In genomic region chr9:131530930-131531832, GRCh38 we compare ENCODE assay signal across 8 cellular contexts. TPM values are rescaled to one million over a fixed set of nuclear protein-coding genes. Genes with fewer than 3 reads are reported as not detected.
DNase-seq lines count a peak whose midpoint lies in the region; ATAC-seq, FAIRE-seq and TF ChIP-seq lines count a peak whose summit lies in the region.

TSS of gene UCK1 (minus strand) at chr9:131531263. CDS start at chr9:131531174, 89 bp downstream.

- CTCF ChIA-PET in mammary epithelial cell (lab: Charles Lee; ENCODE audit: low non-redundant PET): interaction anchor here (0.6 to 0.7 kb wide), 2 partner anchors 133 to 182 kb away, joined by 3 to 5 read pairs; no protein-coding TSS in a partner anchor

- WGBS in mammary epithelial cell (ENCODE audit: low coverage, missing lambda C conversion rate): 42% methylated on average over 12 of the region's 101 CpGs
- 9 to 28% (median 12%) methylated on average over 36 to 101 of the region's 101 CpGs for WGBS in small intestine, 3 donors

- TF ChIP-seq CTCF in WI38 (IDR thresholded peaks at IDR 0.05; ENCODE audit: low read depth, low read length): no peak
- no peak for TF ChIP-seq CTCF in mammary epithelial cell (conservative IDR thresholded peaks at IDR 0.05 in 1 of 2, IDR thresholded peaks at IDR 0.05 in 1 of 2; ENCODE audit: extremely low read depth in 1 of 2, insufficient read depth in 1 of 2, low read depth in 1 of 2, low read length in 2 of 2)

- H3K9me3 ChIP-seq in mammary epithelial cell (replicated peaks; ENCODE audit: insufficient read depth, low read length) (no peaks in the 10 kb centered on the region), small intestine (ENCODE audit: control insufficient read depth, low read depth) (no peaks in the 10 kb centered on the region)

- dilution Hi-C loops in mammary epithelial cell (cut with HindIII; ENCODE audit: low sequenced_read_pairs): no loop called here

- H3K4me1 ChIP-seq in mammary epithelial cell (ENCODE audit: insufficient read depth, low read length) (peaks cover 15% of the 10 kb centered on the region), small intestine (ENCODE audit: control insufficient read depth in 2 of 2, insufficient read depth in 1 of 2, low read depth in 1 of 2, low read length in 1 of 2) (no peaks in the 10 kb centered on the region)

- peak; percentile 51 for DNase-seq in A172 (ENCODE audit: low spot score)
- peak; percentile 81 for DNase-seq in NCI-H2196 (lab: John Stamatoyannopoulos, UW; ENCODE audit: unreplicated experiment)
- DNase-seq in mammary epithelial cell: peak; percentile 69
- DNase-seq in iPS-NIHi11 (ENCODE audit: low spot score): peak; percentile 99
- DNase-seq in small intestine: peak; percentile 77

- peak within 1 kb of the TSS; percentile 95 for H2AFZ ChIP-seq in mammary epithelial cell (ENCODE audit: low read depth, low read length)

- H3K4me3 ChIP-seq in WI38 (ENCODE audit: low read depth, low read length) (peak within 1 kb of the TSS; percentile 77), mammary epithelial cell (replicated peaks in 1 of 3; ENCODE audit: insufficient read depth in 1 of 3, low read depth in 2 of 3, low read length in 3 of 3) (peak within 1 kb of the TSS; percentile 63 to 90 (median 87)), small intestine (ENCODE audit: low read depth in 1 of 2, low read length in 2 of 2) (peak within 1 kb of the TSS; percentile 91 to 98)

- H3K79me2 ChIP-seq in mammary epithelial cell (ENCODE audit: insufficient read depth, low read length): peaks cover 15% of the 10 kb centered on the region

- H3K27ac ChIP-seq in mammary epithelial cell (ENCODE audit: insufficient read depth, low read depth, low read length) (no peak within 1 kb of the TSS), small intestine (ENCODE audit: low read depth in 1 of 2, low read length in 1 of 2) (peak within 1 kb of the TSS; percentile 17 to 75)

- H3K27me3 ChIP-seq in mammary epithelial cell (ENCODE audit: insufficient read depth, low read length) (no peaks in the 10 kb centered on the region), small intestine (ENCODE audit: control insufficient read depth in 2 of 2, insufficient read depth in 2 of 2, low read length in 2 of 2) (no peaks in the 10 kb centered on the region)

- no peak for FAIRE-seq in small intestine (lab: Jason Lieb, UNC)

- in situ Hi-C loops in mammary epithelial cell (cut with MboI; ENCODE audit: low sequenced_read_pairs in 2 of 2): no loop called here

- peak within 1 kb of the TSS; percentile 42 for H3K9ac ChIP-seq in mammary epithelial cell (ENCODE audit: insufficient read depth, low read length)

- peak within 1 kb of the TSS; percentile 83 for H3K4me2 ChIP-seq in mammary epithelial cell (ENCODE audit: insufficient read depth, low read depth, low read length)

- H4K20me1 ChIP-seq in mammary epithelial cell (ENCODE audit: insufficient read depth, low read length): no peaks in the 10 kb centered on the region

- ATAC-seq in GM18520 (IDR thresholded peaks at IDR 0.05; ENCODE audit: unreplicated experiment): peak; percentile 67
- ATAC-seq in HG03066 (IDR thresholded peaks at IDR 0.05; ENCODE audit: low read depth, unreplicated experiment): peak; percentile 83

- H3K36me3 ChIP-seq in mammary epithelial cell (ENCODE audit: insufficient read depth, low read length): peaks cover 3% of the 10 kb centered on the region
- peaks cover 9 to 12% of the 10 kb centered on the region in 2 donors for H3K36me3 ChIP-seq in small intestine (ENCODE audit: control insufficient read depth in 2 of 2, insufficient read depth in 2 of 2, low read length in 2 of 2)

- intact Hi-C loops in mammary epithelial cell (cut with micrococcal nuclease): loop anchor here (1.0 kb wide), 1 partner anchor 181 kb away; no protein-coding TSS in a partner anchor

- no TSS peak for BruUV-seq in mammary epithelial cell (replicated peaks; lab: Mats Ljungman, UMichigan)

RNA-seq across cellular contexts. Expression of gene UCK1, which starts in this region (rescaled TPM):
- 11.2 and 15.9 TPM in 2 replicates for total RNA-seq in A172 (2014; rRNA removed; shearing (Covaris generic))
- total RNA-seq in mammary epithelial cell: 10 to 100 TPM; 17.5 to 21.7 TPM
- polyA plus RNA-seq in mammary epithelial cell: 22.9 TPM
- 22.6 TPM for polyA minus RNA-seq in mammary epithelial cell
- 10 to 100 TPM; 18.1 to 34.7 (median 20.8) TPM for polyA plus RNA-seq in small intestine
